Comparison of ENCODE assay signal across 8 cellular contexts in the genomic region with DNA sequence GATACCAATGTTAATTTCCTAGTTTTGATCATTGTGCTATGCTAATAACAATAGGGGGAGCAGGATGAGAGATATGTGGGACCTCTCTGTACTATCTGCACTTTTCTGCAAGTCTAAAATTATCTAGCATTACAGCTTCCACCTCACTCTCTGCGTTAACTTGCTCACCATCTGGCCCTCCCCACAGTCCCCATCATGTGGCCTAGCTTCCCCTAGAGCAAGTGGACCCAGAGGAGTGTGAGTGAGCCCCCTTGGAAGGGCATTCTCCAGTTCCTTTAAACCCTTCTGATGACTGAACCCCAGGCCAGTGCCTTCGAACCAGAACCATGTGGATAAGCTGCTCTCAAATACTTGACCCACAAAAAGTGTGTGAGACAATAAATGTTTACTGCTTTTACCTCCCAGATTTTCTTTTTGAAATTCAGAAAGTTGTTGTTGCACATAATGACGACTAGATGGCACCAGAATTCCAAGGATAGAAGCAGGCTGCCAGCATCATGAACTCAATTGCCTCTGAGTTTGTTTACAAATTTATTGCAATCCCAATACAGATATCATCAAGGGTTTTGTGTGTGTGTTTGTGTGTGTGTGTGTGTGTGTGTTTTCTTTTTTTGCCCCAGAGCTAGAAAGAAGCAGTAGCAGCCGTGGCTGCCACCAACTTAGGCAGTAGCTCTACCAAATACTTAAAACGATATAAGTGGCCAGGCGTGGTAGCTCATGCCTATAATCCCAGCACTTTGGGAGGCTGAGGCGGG. TPM values are rescaled to one million over a fixed set of nuclear protein-coding genes. Genes with fewer than 3 reads are reported as not detected.
DNase-seq lines count a peak whose midpoint lies in the region; TF ChIP-seq lines count a peak whose summit lies in the region.

No MANE protein-coding gene starts in this region.

- H4K20me1 ChIP-seq in GM23248 (ENCODE audit: insufficient read depth) = no peaks in the 10 kb centered on the region

- peak overlapping the region in 2 of 5 experiments; percentile 1 to 69 for H3K27ac Mint-ChIP-seq in brain

- no peak overlapping the region for H3K4me2 ChIP-seq in GM23248 (ENCODE audit: unreplicated experiment)

- TF ChIP-seq CTCF in brain (conservative IDR thresholded peaks at IDR 0.05) (peak; percentile 82), uterus (IDR thresholded peaks at IDR 0.05) (peak; percentile 57 to 86 (median 70))

- no peaks in the 10 kb centered on the region for H3K4me1 ChIP-seq in GM23248 (ENCODE audit: insufficient read depth)
- H3K4me1 ChIP-seq in uterus = no peaks in the 10 kb centered on the region

- peaks cover 25% of the 10 kb centered on the region for H3K27me3 Mint-ChIP-seq in brain

- H3K4me1 Mint-ChIP-seq in brain = peaks cover 10% of the 10 kb centered on the region

- no peak overlapping the region for H3K9ac ChIP-seq in GM23248

- intact Hi-C loops in uterus (cut with DNase I; ENCODE audit: low total_unique reads) = no loop called here

- no peaks in the 10 kb centered on the region for H3K9me2 ChIP-seq in GM23248 (ENCODE audit: insufficient read depth)

- no peaks in the 10 kb centered on the region for H3F3A ChIP-seq in GM23248 (ENCODE audit: insufficient read depth)

- DNase-seq in CD1c-positive myeloid dendritic cell (ENCODE audit: extremely low spot score) (peak; percentile 75), GM23248 (peak; percentile 78), NCI-H526 treated with DMSO at 0.1 percent for 48 hours (lab: John Stamatoyannopoulos, UW) (peak; percentile 27), kidney tubule cell (ENCODE audit: low spot score) (peak; percentile 57), uterus (no peak), UCSD-AML1 (lab: John Stamatoyannopoulos, UW; ENCODE audit: unreplicated experiment) (no peak)
- no peak for DNase-seq in activated CD4-positive, alpha-beta T cell treated with anti-CD3 and anti-CD28 coated beads, Interleukin-2, amount 50 U/mL, for 4 hours

- H3K27ac ChIP-seq in GM23248 (no peak overlapping the region), uterus (no peak overlapping the region)

- H3K36me3 ChIP-seq in GM23248 (ENCODE audit: low read depth) (no peaks in the 10 kb centered on the region), uterus (no peaks in the 10 kb centered on the region)

- no peak overlapping the region for H2AFZ ChIP-seq in GM23248

- in situ Hi-C loops in GM23248 (cut with MboI) = loop anchor here (5.0 kb wide), 1 partner anchor 83 kb away; no protein-coding TSS in a partner anchor

- no peaks in the 10 kb centered on the region for H3K36me3 Mint-ChIP-seq in brain

- WGBS in GM23248 (ENCODE audit: low coverage in 1 of 2, low lambda C conversion rate in 2 of 2, missing lambda C conversion rate in 2 of 2), 2 experiments = 10 to 18% methylated on average over 7 of the region's 7 CpGs

- H3K4me3 ChIP-seq in GM23248 = no peak overlapping the region
- no peak overlapping the region for H3K4me3 ChIP-seq in uterus

- H3K9me3 Mint-ChIP-seq in brain = peaks cover 0 to 2% (median 0%) of the 10 kb centered on the region in 5 experiments

- H3K27me3 ChIP-seq in GM23248 (replicated peaks; ENCODE audit: insufficient read depth) (peaks cover 15% of the 10 kb centered on the region), uterus (no peaks in the 10 kb centered on the region)

- no peaks in the 10 kb centered on the region for H3K79me2 ChIP-seq in GM23248 (ENCODE audit: insufficient read depth)

- H3K9me3 ChIP-seq in GM23248 (ENCODE audit: low read depth) (no peaks in the 10 kb centered on the region), uterus (no peaks in the 10 kb centered on the region)

- no peak for TF ChIP-seq POLR2A in uterus (IDR thresholded peaks at IDR 0.05)

- no peak overlapping the region for H3K4me3 Mint-ChIP-seq in brain

RNA-seq across cellular contexts. Expression of gene ZNF780A, which starts 49.0 kb away (rescaled TPM):
- 6.1 and 7.2 TPM in 2 replicates for total RNA-seq in GM23248 (2014; rRNA removed; shearing (Covaris generic))
- 3.6 and 3.9 TPM in 2 replicates for polyA plus RNA-seq in GM23248 (2016; fragmentation: Nextera tagmentation; extraction: Ambion mirVana)
- polyA plus RNA-seq in brain (ENCODE audit: insufficient read depth, low read depth, low replicate concordance) = 1.9 TPM
- total RNA-seq in uterus = 10 to 100 TPM in 3 of 4 donors, 1 to 10 TPM in 1; 9.4 to 52.9 (median 18.5) TPM

RNA-seq across cellular contexts. Expression of gene MAP3K10, which starts 51.5 kb away (rescaled TPM):
- 8.6 and 13.1 TPM in 2 replicates for total RNA-seq in GM23248 (2014; rRNA removed; shearing (Covaris generic))
- 1.4 and 1.8 TPM in 2 replicates for polyA plus RNA-seq in GM23248 (2016; fragmentation: Nextera tagmentation; extraction: Ambion mirVana)
- polyA plus RNA-seq in brain (ENCODE audit: insufficient read depth, low read depth, low replicate concordance) = 45.2 TPM
- total RNA-seq in uterus = 10 to 100 TPM in 1 of 4 donors, 1 to 10 TPM in 3; 1.0 to 29.0 (median 3.1) TPM

Comparison
In these comparisons a context has a peak if more than half of its experiments do, and no peak if none do; other contexts are left out.
1. DNase-seq: peak in CD1c-positive myeloid dendritic cell (single experiment), GM23248 (single experiment), NCI-H526 treated with DMSO at 0.1 percent for 48 hours (single experiment) and kidney tubule cell (single experiment); none in uterus (0 of 2), UCSD-AML1 (single experiment) and activated CD4-positive, alpha-beta T cell treated with anti-CD3 and anti-CD28 coated beads, Interleukin-2, amount 50 U/mL, for 4 hours (0 of 2).